9 cellular contexts compared by ENCODE assay signal in the genomic region with DNA sequence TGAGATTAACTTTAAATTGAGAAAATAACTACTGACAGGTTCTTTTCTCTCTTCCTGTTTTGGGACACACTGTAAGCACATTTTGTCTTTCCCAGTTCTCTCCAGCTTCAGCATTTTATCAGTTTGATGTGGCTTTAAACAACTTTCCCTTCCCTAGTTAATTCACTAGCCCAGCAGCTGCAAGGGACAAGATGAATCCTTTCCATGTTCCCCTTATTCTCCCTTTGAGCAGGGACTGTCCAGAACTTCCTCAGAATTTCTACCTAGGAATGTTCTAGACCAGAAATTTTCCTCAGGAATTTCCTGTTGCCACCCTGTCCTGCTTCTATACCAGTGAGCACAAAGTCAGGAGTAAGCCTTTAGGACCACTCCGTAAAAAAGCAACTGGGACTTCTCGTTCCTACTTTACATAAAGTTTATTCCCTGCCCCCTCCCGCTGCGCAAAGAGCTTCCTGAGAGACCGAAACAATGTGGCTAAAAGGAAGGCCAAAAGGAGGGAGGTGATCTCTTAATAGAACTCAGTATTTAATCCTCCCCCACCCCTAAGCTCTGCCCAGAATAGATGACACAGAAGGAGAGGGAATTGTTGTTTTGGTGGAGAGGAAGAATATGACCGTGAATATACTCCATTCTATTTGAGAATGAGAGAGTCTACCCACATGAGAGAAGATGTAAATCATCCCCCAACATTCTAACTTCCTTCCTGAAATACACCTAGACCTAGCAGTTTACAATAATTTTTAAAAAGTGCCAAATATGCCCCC.
DNase-seq lines count a peak whose midpoint lies in the region; ATAC-seq, FAIRE-seq and TF ChIP-seq lines count a peak whose summit lies in the region.
"Had no signal": no experiment of that assay in that cellular context is flagged by ENCODE, and none has a peak within 500 bp of the region (broad histone marks: within the 10 kb centered on the region; RNA-seq: fewer than 3 reads in every experiment).

No MANE protein-coding gene starts in this region.

- H3K9me3 Mint-ChIP-seq in WTC11: peaks cover 14% of the 10 kb centered on the region; the same call in 1 of the 2 replicates

- no peaks in the 10 kb centered on the region for H4K20me1 ChIP-seq in smooth muscle cell (ENCODE audit: low read depth)

- H3K4me3 Mint-ChIP-seq in WTC11: 0 out of 2 replicates have a peak overlapping the region, but pooled peaks have one; percentile 3

- FAIRE-seq in GM18507 (lab: Jason Lieb, UNC): peak; percentile 57

- H3K4me1 ChIP-seq in heart right ventricle (peaks cover 0 to 25% (median 6%) of the 10 kb centered on the region in 9 donors), smooth muscle cell (ENCODE audit: low read depth) (peaks cover 34% of the 10 kb centered on the region)

- H3K27ac ChIP-seq in heart right ventricle (peak overlapping the region in 9 of 10 donors; percentile 30 to 69 (median 59)), smooth muscle cell (ENCODE audit: low read depth) (peak overlapping the region; percentile 83)

- intact Hi-C loops in heart right ventricle (cut with DNase I): loop anchor here in 3 of 10 donors (5.0 to 10.0 kb wide), 3 partner anchors 49 to 153 kb away; no protein-coding TSS in a partner anchor

- TF ChIP-seq CTCF in WTC11 (IDR thresholded peaks at IDR 0.05) (no peak), heart right ventricle (IDR thresholded peaks at IDR 0.05) (no peak), smooth muscle cell (IDR thresholded peaks at IDR 0.05; ENCODE audit: borderline replicate concordance, insufficient read depth, poor library complexity, severe bottlenecking) (no peak)

- peak overlapping the region; percentile 36 for H3K27ac Mint-ChIP-seq in WTC11

- peak overlapping the region in 3 of 10 donors; percentile 2 to 13 (median 8) for H3K4me3 ChIP-seq in heart right ventricle
- no peak overlapping the region for H3K4me3 ChIP-seq in smooth muscle cell

- no peaks in the 10 kb centered on the region for H3K27me3 ChIP-seq in heart right ventricle
- H3K27me3 ChIP-seq in smooth muscle cell (ENCODE audit: low read depth): no peaks in the 10 kb centered on the region

- no peaks in the 10 kb centered on the region for H3K36me3 Mint-ChIP-seq in WTC11

- peak; percentile 80 for ATAC-seq in WTC11
- ATAC-seq in heart right ventricle: peak in 6 of 8 donors; percentile 61 to 88 (median 76)
- ATAC-seq in activated CD4-positive, CD25-positive, alpha-beta regulatory T cell treated with anti-CD3 and anti-CD28 coated beads, Interleukin-2, amount 50 U/mL, for 24 hours: no peak
- ATAC-seq in GM21381 (IDR thresholded peaks at IDR 0.05; ENCODE audit: unreplicated experiment): no peak

- H2AFZ ChIP-seq in smooth muscle cell (ENCODE audit: low read depth): peak overlapping the region; percentile 53

- H3K27me3 Mint-ChIP-seq in WTC11 (ENCODE audit: low read depth): no peaks in the 10 kb centered on the region; the same call in 1 of the 2 replicates

- DNase-seq in GM18507 (ENCODE audit: extremely low spot score, insufficient read length, low read depth) (no peak), WTC11 (ENCODE audit: low spot score) (peak; percentile 30), heart right ventricle (peak in 1 of 2 donors; percentile 27), smooth muscle cell (lab: John Stamatoyannopoulos, UW; ENCODE audit: unreplicated experiment) (no peak), NCI-H748 treated with DMSO at 0.1 percent for 48 hours (lab: John Stamatoyannopoulos, UW) (no peak), HCEC 1CT (no peak)
- DNase-seq: OCI-M1 had no signal

- H3F3A ChIP-seq in smooth muscle cell (ENCODE audit: low read depth): peaks cover 11% of the 10 kb centered on the region

- peaks cover 0 to 11% (median 0%) of the 10 kb centered on the region in 11 donors for H3K9me3 ChIP-seq in heart right ventricle
- H3K9me3 ChIP-seq in smooth muscle cell (replicated peaks; ENCODE audit: low read depth): no peaks in the 10 kb centered on the region

- peaks cover 24% of the 10 kb centered on the region for H3K4me1 Mint-ChIP-seq in WTC11

- CTCF ChIA-PET in WTC11 (lab: Charles Lee): interaction anchor here (1.3 kb wide), 1 partner anchor 9 kb away, joined by 5 read pairs; no protein-coding TSS in a partner anchor

- H3K36me3 ChIP-seq in heart right ventricle: no peaks in the 10 kb centered on the region
- H3K36me3 ChIP-seq in smooth muscle cell (ENCODE audit: low read depth): no peaks in the 10 kb centered on the region

- H3K79me2 ChIP-seq in smooth muscle cell (ENCODE audit: low read depth): peaks cover under 1% of the 10 kb centered on the region

- WGBS in heart right ventricle, 2 donors: 32 to 49% methylated on average over 6 of the region's 6 CpGs
- 28% methylated on average over 6 of the region's 6 CpGs for WGBS in smooth muscle cell (ENCODE audit: low lambda C conversion rate)

- H3K9ac ChIP-seq in smooth muscle cell (ENCODE audit: low read depth): peak overlapping the region; percentile 48

- H3K4me2 ChIP-seq in smooth muscle cell: peak overlapping the region; percentile 71

- POLR2A ChIA-PET in WTC11 (lab: Charles Lee): no interaction called here

TF ChIP-seq in WTC11, 78 proteins besides CTCF, POLR2A, EP300 and RAD21 (continues in another document):
- no peak for TF ChIP-seq NFATC4 (CRISPR knock-in tag; IDR thresholded peaks at IDR 0.05)
- TF ChIP-seq, protein P1, sequence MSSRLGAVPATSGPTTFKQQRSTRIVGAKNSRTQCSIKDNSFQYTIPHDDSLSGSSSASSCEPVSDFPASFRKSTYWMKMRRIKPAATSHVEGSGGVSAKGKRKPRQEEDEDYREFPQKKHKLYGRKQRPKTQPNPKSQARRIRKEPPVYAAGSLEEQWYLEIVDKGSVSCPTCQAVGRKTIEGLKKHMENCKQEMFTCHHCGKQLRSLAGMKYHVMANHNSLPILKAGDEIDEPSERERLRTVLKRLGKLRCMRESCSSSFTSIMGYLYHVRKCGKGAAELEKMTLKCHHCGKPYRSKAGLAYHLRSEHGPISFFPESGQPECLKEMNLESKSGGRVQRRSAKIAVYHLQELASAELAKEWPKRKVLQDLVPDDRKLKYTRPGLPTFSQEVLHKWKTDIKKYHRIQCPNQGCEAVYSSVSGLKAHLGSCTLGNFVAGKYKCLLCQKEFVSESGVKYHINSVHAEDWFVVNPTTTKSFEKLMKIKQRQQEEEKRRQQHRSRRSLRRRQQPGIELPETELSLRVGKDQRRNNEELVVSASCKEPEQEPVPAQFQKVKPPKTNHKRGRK (CRISPR knock-in tag; IDR thresholded peaks at IDR 0.05; ENCODE audit: borderline replicate concordance): no peak
- TF ChIP-seq MAX (CRISPR knock-in tag; IDR thresholded peaks at IDR 0.05): no peak
- TF ChIP-seq GTF2I (CRISPR knock-in tag; conservative IDR thresholded peaks at IDR 0.05): no peak
- TF ChIP-seq ZNF423 (CRISPR knock-in tag; IDR thresholded peaks at IDR 0.05): no peak
- no peak for TF ChIP-seq ZNF138 (CRISPR knock-in tag; conservative IDR thresholded peaks at IDR 0.05)
- TF ChIP-seq IRF2 (CRISPR knock-in tag; IDR thresholded peaks at IDR 0.05; ENCODE audit: borderline replicate concordance, low read depth): no peak
- TF ChIP-seq ZNF425 (CRISPR knock-in tag; conservative IDR thresholded peaks at IDR 0.05): no peak
- TF ChIP-seq, protein P2, sequence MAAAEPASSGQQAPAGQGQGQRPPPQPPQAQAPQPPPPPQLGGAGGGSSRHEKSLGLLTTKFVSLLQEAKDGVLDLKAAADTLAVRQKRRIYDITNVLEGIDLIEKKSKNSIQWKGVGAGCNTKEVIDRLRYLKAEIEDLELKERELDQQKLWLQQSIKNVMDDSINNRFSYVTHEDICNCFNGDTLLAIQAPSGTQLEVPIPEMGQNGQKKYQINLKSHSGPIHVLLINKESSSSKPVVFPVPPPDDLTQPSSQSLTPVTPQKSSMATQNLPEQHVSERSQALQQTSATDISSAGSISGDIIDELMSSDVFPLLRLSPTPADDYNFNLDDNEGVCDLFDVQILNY (CRISPR knock-in tag; IDR thresholded peaks at IDR 0.05): no peak
- no peak for TF ChIP-seq FOXK1 (CRISPR knock-in tag; IDR thresholded peaks at IDR 0.05)
- TF ChIP-seq JUN (CRISPR knock-in tag; IDR thresholded peaks at IDR 0.05): no peak

Comparison
In these comparisons a context has a peak if more than half of its experiments do, and no peak if none do; other contexts are left out.
1. ATAC-seq: peak in WTC11 (single experiment) and heart right ventricle (6 of 8); none in activated CD4-positive, CD25-positive, alpha-beta regulatory T cell treated with anti-CD3 and anti-CD28 coated beads, Interleukin-2, amount 50 U/mL, for 24 hours (0 of 2) and GM21381 (single experiment).